In the genomic region with DNA sequence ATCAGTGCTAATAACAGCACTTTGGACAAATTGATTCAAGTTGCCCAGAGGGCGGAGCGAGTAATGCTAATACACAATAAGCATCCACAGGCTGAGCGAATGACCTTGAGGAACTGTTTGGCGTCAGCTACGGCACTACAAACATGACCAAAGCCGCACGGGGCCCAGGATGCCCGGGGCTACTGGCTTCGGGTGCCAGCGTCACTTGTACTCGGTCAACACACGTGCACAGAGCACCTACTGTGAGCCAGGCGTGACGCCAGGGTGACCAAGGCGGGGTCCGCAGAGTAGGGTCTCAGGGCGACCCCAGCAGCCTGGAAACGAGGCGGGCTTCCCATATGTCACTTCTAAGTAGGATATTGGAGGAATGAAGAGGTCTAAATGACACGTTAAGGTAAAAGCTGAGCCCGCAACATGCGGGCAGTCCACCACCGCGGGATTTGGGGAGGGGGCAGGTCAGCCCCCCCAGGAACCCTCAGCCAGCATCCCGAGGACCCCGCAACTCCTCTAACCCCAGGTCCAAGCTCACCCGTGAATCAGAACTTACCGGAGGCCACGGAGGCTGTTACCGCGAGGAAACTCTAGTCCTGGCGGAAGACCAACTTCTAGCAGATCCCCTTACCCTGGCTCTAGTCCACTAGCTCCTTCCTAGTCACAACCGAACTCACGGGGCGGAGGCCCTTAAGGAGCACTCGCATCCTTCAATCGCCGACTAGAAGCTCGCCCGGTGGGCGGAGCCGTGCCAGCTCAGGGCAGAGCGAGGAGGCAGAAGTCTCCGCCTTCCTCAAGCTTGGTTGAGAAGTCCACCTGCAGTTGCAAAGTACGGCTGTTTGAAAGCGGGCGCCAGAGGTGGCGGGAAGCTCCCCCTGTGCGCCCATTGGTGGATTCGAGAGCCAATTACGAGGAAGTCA, we compare ENCODE assay signal across 8 cellular contexts. TPM values are rescaled to one million over a fixed set of nuclear protein-coding genes. Genes with fewer than 3 reads are reported as not detected.
DNase-seq lines count a peak whose midpoint lies in the region; ATAC-seq and TF ChIP-seq lines count a peak whose summit lies in the region.

A gene with protein sequence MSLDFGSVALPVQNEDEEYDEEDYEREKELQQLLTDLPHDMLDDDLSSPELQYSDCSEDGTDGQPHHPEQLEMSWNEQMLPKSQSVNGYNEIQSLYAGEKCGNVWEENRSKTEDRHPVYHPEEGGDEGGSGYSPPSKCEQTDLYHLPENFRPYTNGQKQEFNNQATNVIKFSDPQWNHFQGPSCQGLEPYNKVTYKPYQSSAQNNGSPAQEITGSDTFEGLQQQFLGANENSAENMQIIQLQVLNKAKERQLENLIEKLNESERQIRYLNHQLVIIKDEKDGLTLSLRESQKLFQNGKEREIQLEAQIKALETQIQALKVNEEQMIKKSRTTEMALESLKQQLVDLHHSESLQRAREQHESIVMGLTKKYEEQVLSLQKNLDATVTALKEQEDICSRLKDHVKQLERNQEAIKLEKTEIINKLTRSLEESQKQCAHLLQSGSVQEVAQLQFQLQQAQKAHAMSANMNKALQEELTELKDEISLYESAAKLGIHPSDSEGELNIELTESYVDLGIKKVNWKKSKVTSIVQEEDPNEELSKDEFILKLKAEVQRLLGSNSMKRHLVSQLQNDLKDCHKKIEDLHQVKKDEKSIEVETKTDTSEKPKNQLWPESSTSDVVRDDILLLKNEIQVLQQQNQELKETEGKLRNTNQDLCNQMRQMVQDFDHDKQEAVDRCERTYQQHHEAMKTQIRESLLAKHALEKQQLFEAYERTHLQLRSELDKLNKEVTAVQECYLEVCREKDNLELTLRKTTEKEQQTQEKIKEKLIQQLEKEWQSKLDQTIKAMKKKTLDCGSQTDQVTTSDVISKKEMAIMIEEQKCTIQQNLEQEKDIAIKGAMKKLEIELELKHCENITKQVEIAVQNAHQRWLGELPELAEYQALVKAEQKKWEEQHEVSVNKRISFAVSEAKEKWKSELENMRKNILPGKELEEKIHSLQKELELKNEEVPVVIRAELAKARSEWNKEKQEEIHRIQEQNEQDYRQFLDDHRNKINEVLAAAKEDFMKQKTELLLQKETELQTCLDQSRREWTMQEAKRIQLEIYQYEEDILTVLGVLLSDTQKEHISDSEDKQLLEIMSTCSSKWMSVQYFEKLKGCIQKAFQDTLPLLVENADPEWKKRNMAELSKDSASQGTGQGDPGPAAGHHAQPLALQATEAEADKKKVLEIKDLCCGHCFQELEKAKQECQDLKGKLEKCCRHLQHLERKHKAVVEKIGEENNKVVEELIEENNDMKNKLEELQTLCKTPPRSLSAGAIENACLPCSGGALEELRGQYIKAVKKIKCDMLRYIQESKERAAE (N-terminal part only) (minus strand): TSS at position 656 of the 911 bp plus-strand sequence. CDS start 5,420 bp downstream, outside the sequence.

- intact Hi-C loops in colonic mucosa (cut with DNase I) = no loop called here

- H3K4me1 ChIP-seq in BLaER1 treated with 17β-estradiol and CSF1 and Interleukin-3, amounts not matched to agents 10 nM and 100 nM = peaks cover 32 to 49% (median 41%) of the 10 kb centered on the region in 10 experiments
- no peaks in the 10 kb centered on the region for H3K4me1 ChIP-seq in colonic mucosa

- peak within 1 kb of the TSS; percentile 83 to 94 (median 90) for H3K9ac ChIP-seq in BLaER1 treated with 17β-estradiol and CSF1 and Interleukin-3, amounts not matched to agents 10 nM and 100 nM
- H3K9ac ChIP-seq in colonic mucosa (ENCODE audit: low read depth in 2 of 2, low read length in 2 of 2) = peak within 1 kb of the TSS; percentile 81 to 88

- H3K27me3 ChIP-seq in BLaER1 treated with 17β-estradiol and CSF1 and Interleukin-3, amounts not matched to agents 10 nM and 100 nM = no peaks in the 10 kb centered on the region
- H3K27me3 ChIP-seq in colonic mucosa = no peaks in the 10 kb centered on the region

- H3K4me2 ChIP-seq in BLaER1 treated with 17β-estradiol and CSF1 and Interleukin-3, amounts not matched to agents 10 nM and 100 nM = peak within 1 kb of the TSS; percentile 79 to 94 (median 86)

- DNase-seq in NCI-H526 (lab: John Stamatoyannopoulos, UW) = peak; percentile 99
- peak; percentile 97 to 98 for DNase-seq in activated CD4-positive, alpha-beta T cell treated with anti-CD3 and anti-CD28 coated beads for 4 hours
- peak; percentile 99 for DNase-seq in colonic mucosa
- DNase-seq in kidney tubule cell (ENCODE audit: low spot score) = peak; percentile 100
- DNase-seq in stimulated activated CD4-positive, alpha-beta T cell treated with anti-CD3 and anti-CD28 coated beads, Interleukin-1b, Interleukin-23, amount 100 ng/mL, for 24 hours (ENCODE audit: low read depth in 4 of 4, low spot score in 1 of 4) = peak; percentile 95 to 97 (median 96)

- H3K36me3 ChIP-seq in BLaER1 treated with 17β-estradiol and CSF1 and Interleukin-3, amounts not matched to agents 10 nM and 100 nM = no peaks in the 10 kb centered on the region; a peak in 1 of 22 replicates
- no peaks in the 10 kb centered on the region for H3K36me3 ChIP-seq in colonic mucosa

- TF ChIP-seq CTCF in colonic mucosa (IDR thresholded peaks at IDR 0.05) = no peak

- peak within 1 kb of the TSS; percentile 45 to 95 (median 87); a peak in 21 of 22 replicates for H3K27ac ChIP-seq in BLaER1 treated with 17β-estradiol and CSF1 and Interleukin-3, amounts not matched to agents 10 nM and 100 nM
- H3K27ac ChIP-seq in colonic mucosa = peak within 1 kb of the TSS; percentile 40

- ATAC-seq in GM19328 (IDR thresholded peaks at IDR 0.05; ENCODE audit: unreplicated experiment) (peak; percentile 97), HG03469 (IDR thresholded peaks at IDR 0.05; ENCODE audit: unreplicated experiment) (peak; percentile 98)

- no peaks in the 10 kb centered on the region for H3K9me3 ChIP-seq in BLaER1 treated with 17β-estradiol and CSF1 and Interleukin-3, amounts not matched to agents 10 nM and 100 nM (replicated peaks in 1 of 11)
- H3K9me3 ChIP-seq in colonic mucosa = no peaks in the 10 kb centered on the region

- H3K4me3 ChIP-seq in BLaER1 treated with 17β-estradiol and CSF1 and Interleukin-3, amounts not matched to agents 10 nM and 100 nM = peak within 1 kb of the TSS; percentile 84 to 93 (median 87)
- H3K4me3 ChIP-seq in colonic mucosa = peak within 1 kb of the TSS; percentile 85

- H4K20me1 ChIP-seq in BLaER1 treated with 17β-estradiol and CSF1 and Interleukin-3, amounts not matched to agents 10 nM and 100 nM = peaks cover 0 to 15% (median 2%) of the 10 kb centered on the region in 11 experiments; a peak in 4 of 22 replicates

RNA-seq across cellular contexts. Expression of the gene that starts here (rescaled TPM):
- total RNA-seq in colonic mucosa = 10 to 100 TPM in 1 of 2 donors, 1 to 10 TPM in 1; 4.8 to 11.8 TPM

Comparison
In these comparisons a context has a peak if more than half of its experiments do, and no peak if none do; other contexts are left out.
1. Peak in every context shown above with its lines: DNase-seq, ATAC-seq, H3K4me3 ChIP-seq and H3K27ac ChIP-seq.